In genomic region chr3:61564405-61565059, GRCh38 we compare ENCODE assay signal across 8 cellular contexts. TPM values are rescaled to one million over a fixed set of nuclear protein-coding genes. Genes with fewer than 3 reads are reported as not detected.
DNase-seq lines count a peak whose midpoint lies in the region; ATAC-seq lines count a peak whose summit lies in the region.

No MANE protein-coding gene starts in this region.

- H3K36me3 ChIP-seq in adipocyte (ENCODE audit: control insufficient read depth, insufficient read depth, low read length, severe bottlenecking) (no peaks in the 10 kb centered on the region), trophoblast cell (ENCODE audit: control insufficient read depth in 1 of 2, insufficient read depth in 2 of 2, low read length in 2 of 2) (no peaks in the 10 kb centered on the region)

- H3K4me3 ChIP-seq in adipocyte (ENCODE audit: low read length) (peak overlapping the region; percentile 88), trophoblast cell (ENCODE audit: low read depth, low read length) (no peak overlapping the region)

- H3K9me3 ChIP-seq in adipocyte (ENCODE audit: control insufficient read depth, low read length) (no peaks in the 10 kb centered on the region), trophoblast cell (ENCODE audit: insufficient read depth, low read depth, low read length) (no peaks in the 10 kb centered on the region)

- no peak overlapping the region for H3K4ac ChIP-seq in trophoblast cell (ENCODE audit: low read depth, low read length)

- H3K27ac ChIP-seq in trophoblast cell (ENCODE audit: low read depth, low read length) = no peak overlapping the region

- ATAC-seq in left cardiac atrium = peak; percentile 55 to 56
- no peak for ATAC-seq in HG03159 (IDR thresholded peaks at IDR 0.05; ENCODE audit: unreplicated experiment)
- ATAC-seq in GM19452 (IDR thresholded peaks at IDR 0.05; ENCODE audit: unreplicated experiment) = no peak
- no peak for ATAC-seq in T-cell (replicated peaks in 1 of 4)

- H4K12ac ChIP-seq in trophoblast cell (ENCODE audit: low read depth, low read length) = no peak overlapping the region

- CTCF ChIA-PET in T-cell (lab: Charles Lee) = no interaction called here

- H3K27ac Mint-ChIP-seq in activated T-cell treated with anti-CD3 and anti-CD28 coated beads, Interleukin-2, amount 50 U/mL, for 24 hours = no peak overlapping the region
- H3K27ac Mint-ChIP-seq in T-cell = no peak overlapping the region

- peaks cover 68% of the 10 kb centered on the region for H3K27me3 Mint-ChIP-seq in activated T-cell treated with anti-CD3 and anti-CD28 coated beads, Interleukin-2, amount 50 U/mL, for 24 hours
- peaks cover 40 to 47% of the 10 kb centered on the region in 2 donors for H3K27me3 Mint-ChIP-seq in T-cell

- no peak overlapping the region for H2BK12ac ChIP-seq in trophoblast cell (ENCODE audit: low read length)

- H2BK120ac ChIP-seq in trophoblast cell (ENCODE audit: insufficient read depth, low read length, poor library complexity) = no peak overlapping the region

- WGBS in trophoblast cell (ENCODE audit: extremely low coverage, insufficient coverage, insufficient read length) = no CpG with 5 or more reads among the region's 40 CpGs

- H3K14ac ChIP-seq in trophoblast cell (ENCODE audit: low read length) = no peak overlapping the region

- H3K4me1 ChIP-seq in adipocyte (ENCODE audit: control insufficient read depth, insufficient read depth, low read length) (peaks cover 31% of the 10 kb centered on the region), trophoblast cell (ENCODE audit: control insufficient read depth in 1 of 2, insufficient read depth in 2 of 2, low read length in 2 of 2) (peaks cover 14 to 24% of the 10 kb centered on the region in 2 experiments)

- H3K23ac ChIP-seq in trophoblast cell (ENCODE audit: low read length) = no peak overlapping the region

- POLR2A ChIA-PET in T-cell (lab: Charles Lee) = no interaction called here

- H3K36me3 Mint-ChIP-seq in activated T-cell treated with anti-CD3 and anti-CD28 coated beads, Interleukin-2, amount 50 U/mL, for 24 hours (ENCODE audit: low read depth) = no peaks in the 10 kb centered on the region
- H3K36me3 Mint-ChIP-seq in T-cell = no peaks in the 10 kb centered on the region

- intact Hi-C loops in left cardiac atrium (cut with DNase I) = loop anchor here (5.0 to 10.0 kb wide), 7 partner anchors 73 to 623 kb away; no protein-coding TSS in a partner anchor

- H3K4me3 Mint-ChIP-seq in activated T-cell treated with anti-CD3 and anti-CD28 coated beads, Interleukin-2, amount 50 U/mL, for 24 hours = no peak overlapping the region
- H3K4me3 Mint-ChIP-seq in T-cell = no peak overlapping the region

- H3K9ac ChIP-seq in adipocyte (ENCODE audit: low read length) (peak overlapping the region; percentile 99), trophoblast cell (ENCODE audit: low read length) (no peak overlapping the region)

- H4K8ac ChIP-seq in trophoblast cell (ENCODE audit: low read depth, low read length) = no peak overlapping the region

- no peaks in the 10 kb centered on the region for H3K9me3 Mint-ChIP-seq in activated T-cell treated with anti-CD3 and anti-CD28 coated beads, Interleukin-2, amount 50 U/mL, for 24 hours
- H3K9me3 Mint-ChIP-seq in T-cell = peaks cover 0 to 2% (median 0%) of the 10 kb centered on the region in 3 donors

- H3K79me2 ChIP-seq in trophoblast cell (ENCODE audit: control insufficient read depth, insufficient read depth, low read length, poor library complexity) = peaks cover 14% of the 10 kb centered on the region

- H3K4me2 ChIP-seq in trophoblast cell (ENCODE audit: low read length) = peak overlapping the region; percentile 88

- H2BK5ac ChIP-seq in trophoblast cell (ENCODE audit: low read depth, low read length, poor library complexity) = no peak overlapping the region

- DNase-seq in activated T-cell treated with anti-CD3 and anti-CD28 coated beads for 48 hours (ENCODE audit: low read depth) (peak; percentile 27), adipocyte (ENCODE audit: low read depth) (peak; percentile 85), left cardiac atrium (peak; percentile 89), trophoblast cell (peak in 1 of 2 donors; percentile 15), T-cell (no peak)
- DNase-seq in activated T-cell treated with anti-CD3 and anti-CD28 coated beads, Interleukin-2, amount 50 U/mL, for 24 hours = no peak

- H4K91ac ChIP-seq in trophoblast cell (ENCODE audit: low read depth, low read length) = no peak overlapping the region

- H3K4me1 Mint-ChIP-seq in activated T-cell treated with anti-CD3 and anti-CD28 coated beads, Interleukin-2, amount 50 U/mL, for 24 hours (ENCODE audit: low read depth) = peaks cover 16% of the 10 kb centered on the region
- H3K4me1 Mint-ChIP-seq in T-cell = peaks cover 4 to 13% (median 9%) of the 10 kb centered on the region in 3 donors

- no peak overlapping the region for H3K18ac ChIP-seq in trophoblast cell (ENCODE audit: low read length)

- H2AK5ac ChIP-seq in trophoblast cell (ENCODE audit: low read length) = no peak overlapping the region

- H3K79me1 ChIP-seq in trophoblast cell (ENCODE audit: low read length) = peaks cover 21% of the 10 kb centered on the region

- no peaks in the 10 kb centered on the region for H3K27me3 ChIP-seq in adipocyte (replicated peaks; ENCODE audit: control insufficient read depth, insufficient read depth, low read length)
- peaks cover 2% of the 10 kb centered on the region for H3K27me3 ChIP-seq in trophoblast cell (ENCODE audit: insufficient read depth, low read length)

- peak overlapping the region; percentile 48 for H2AFZ ChIP-seq in trophoblast cell (ENCODE audit: insufficient read depth, low read length, poor library complexity)

RNA-seq across cellular contexts. Expression of gene PTPRG, which starts 3.2 kb away (rescaled TPM):
- total RNA-seq in left cardiac atrium (10 to 100 TPM; 37.6 to 46.9 TPM), T-cell (under 1 TPM in 4 of 5 donors, not detected in 1; 0.23 to 0.51 (median 0.31) TPM)
- polyA plus RNA-seq in trophoblast cell (2013) = 11.0 and 11.9 TPM in 2 replicates

Comparison
In these comparisons a context has a peak if more than half of its experiments do, and no peak if none do; other contexts are left out.
1. DNase-seq: peak in activated T-cell treated with anti-CD3 and anti-CD28 coated beads for 48 hours (single experiment), adipocyte (single experiment) and left cardiac atrium (single experiment); none in activated T-cell treated with anti-CD3 and anti-CD28 coated beads, Interleukin-2, amount 50 U/mL, for 24 hours (single experiment) and T-cell (0 of 34).
2. ATAC-seq: peak in left cardiac atrium (2 of 2); none in HG03159 (single experiment), GM19452 (single experiment) and T-cell (0 of 4).
3. RNA of gene PTPRG, which starts 3.2 kb away (total RNA-seq): 37.6 to 46.9 TPM in left cardiac atrium; 0.23 to 0.51 TPM in T-cell; every median in the first group is over 10 times any median in the second.